8 cellular contexts compared by ENCODE assay signal in genomic region chr22:50209893-50210292, GRCh38. TPM values are rescaled to one million over a fixed set of nuclear protein-coding genes. Genes with fewer than 3 reads are reported as not detected.
A peak's percentile ranks its signal among the peaks of the same experiment; 100 is the strongest.
DNase-seq lines count a peak whose midpoint lies in the region; ATAC-seq lines count a peak whose summit lies in the region.

No MANE protein-coding gene starts in this region.

- H3K14ac ChIP-seq in mesenchymal stem cell (ENCODE audit: low read length in 2 of 2): no peak overlapping the region

- ATAC-seq in activated CD4-positive, alpha-beta T cell treated with anti-CD3 and anti-CD28 coated beads for 36 hours: peak; percentile 86
- ATAC-seq in stimulated activated naive B cell treated with anti-CD40 and anti-IgM and Interleukin-4, amounts not matched to agents 10 μg/mL and 1 μg/mL and 100 μg/mL, for 72 hours (replicated peaks): peak; percentile 80

- POLR2A ChIA-PET in activated CD4-positive, alpha-beta T cell treated with anti-CD3 and anti-CD28 coated beads for 36 hours (lab: Charles Lee): no interaction called here

- no peak overlapping the region for H3K9ac ChIP-seq in mesenchymal stem cell (ENCODE audit: low read length)

- CTCF ChIA-PET in activated CD4-positive, alpha-beta T cell treated with anti-CD3 and anti-CD28 coated beads for 36 hours (lab: Charles Lee): no interaction called here

- H3K9me3 Mint-ChIP-seq in activated CD4-positive, alpha-beta T cell treated with anti-CD3 and anti-CD28 coated beads for 36 hours (ENCODE audit: low read depth): no peaks in the 10 kb centered on the region
- H3K9me3 Mint-ChIP-seq in stimulated activated naive B cell treated with anti-CD40 and anti-IgM and Interleukin-4, amounts not matched to agents 10 μg/mL and 1 μg/mL and 100 μg/mL, for 72 hours: no peaks in the 10 kb centered on the region

- no peaks in the 10 kb centered on the region for H3K27me3 ChIP-seq in mesenchymal stem cell (ENCODE audit: control insufficient read depth in 1 of 2, insufficient read depth in 1 of 2, low read length in 2 of 2)

- no peak overlapping the region for H2BK120ac ChIP-seq in mesenchymal stem cell (ENCODE audit: low read depth, low read length)

- H3K27ac ChIP-seq in mesenchymal stem cell (ENCODE audit: low read length, poor library complexity, severe bottlenecking): no peak overlapping the region

- H3K27me3 Mint-ChIP-seq in activated CD4-positive, alpha-beta T cell treated with anti-CD3 and anti-CD28 coated beads for 36 hours: no peaks in the 10 kb centered on the region
- H3K27me3 Mint-ChIP-seq in stimulated activated naive B cell treated with anti-CD40 and anti-IgM and Interleukin-4, amounts not matched to agents 10 μg/mL and 1 μg/mL and 100 μg/mL, for 72 hours: no peaks in the 10 kb centered on the region

- H3K4me1 ChIP-seq in mesenchymal stem cell (ENCODE audit: control insufficient read depth, insufficient read depth, low read depth, low read length): peaks cover 11% of the 10 kb centered on the region

- no peaks in the 10 kb centered on the region for H3K9me3 ChIP-seq in mesenchymal stem cell (ENCODE audit: control insufficient read depth, low read length)

- H3K23ac ChIP-seq in mesenchymal stem cell (ENCODE audit: low read length in 2 of 2): no peak overlapping the region

- no peak overlapping the region for H3K4me3 Mint-ChIP-seq in activated CD4-positive, alpha-beta T cell treated with anti-CD3 and anti-CD28 coated beads for 36 hours
- H3K4me3 Mint-ChIP-seq in stimulated activated naive B cell treated with anti-CD40 and anti-IgM and Interleukin-4, amounts not matched to agents 10 μg/mL and 1 μg/mL and 100 μg/mL, for 72 hours: no peak overlapping the region

- no peak overlapping the region for H4K91ac ChIP-seq in mesenchymal stem cell (ENCODE audit: low read length)

- H3K27ac Mint-ChIP-seq in activated CD4-positive, alpha-beta T cell treated with anti-CD3 and anti-CD28 coated beads for 36 hours: no peak overlapping the region
- H3K27ac Mint-ChIP-seq in stimulated activated naive B cell treated with anti-CD40 and anti-IgM and Interleukin-4, amounts not matched to agents 10 μg/mL and 1 μg/mL and 100 μg/mL, for 72 hours: peak overlapping the region; percentile 90

- no peak overlapping the region for H2BK12ac ChIP-seq in mesenchymal stem cell (ENCODE audit: low read length in 2 of 2)

- peaks cover 5% of the 10 kb centered on the region for H3K4me1 Mint-ChIP-seq in activated CD4-positive, alpha-beta T cell treated with anti-CD3 and anti-CD28 coated beads for 36 hours
- peaks cover 32 to 51% of the 10 kb centered on the region in 2 donors for H3K4me1 Mint-ChIP-seq in stimulated activated naive B cell treated with anti-CD40 and anti-IgM and Interleukin-4, amounts not matched to agents 10 μg/mL and 1 μg/mL and 100 μg/mL, for 72 hours

- peaks cover 72 to 73% of the 10 kb centered on the region in 2 experiments for H3K36me3 ChIP-seq in mesenchymal stem cell (ENCODE audit: control insufficient read depth in 1 of 2, insufficient read depth in 2 of 2, low read depth in 1 of 2, low read length in 2 of 2)

- intact Hi-C loops in activated CD4-positive, alpha-beta T cell treated with anti-CD3 and anti-CD28 coated beads for 36 hours (cut with DNase I, micrococcal nuclease): loop anchor here (1.0 to 2.0 kb wide), 3 partner anchors 61 to 443 kb away; no protein-coding TSS in a partner anchor

- no peak overlapping the region for H2AFZ ChIP-seq in mesenchymal stem cell (ENCODE audit: low read depth, low read length)

- no peak overlapping the region for H3K4me2 ChIP-seq in mesenchymal stem cell (ENCODE audit: low read length, poor library complexity, severe bottlenecking)

- no peak overlapping the region for H3K18ac ChIP-seq in mesenchymal stem cell (ENCODE audit: low read depth in 1 of 2, low read length in 2 of 2)

- H3K4me3 ChIP-seq in mesenchymal stem cell (ENCODE audit: insufficient read depth in 1 of 2, low read depth in 1 of 2, low read length in 2 of 2): no peak overlapping the region

- 68% methylated on average over 20 of the region's 20 CpGs for WGBS in mesenchymal stem cell

- peaks cover 18% of the 10 kb centered on the region for H3K36me3 Mint-ChIP-seq in activated CD4-positive, alpha-beta T cell treated with anti-CD3 and anti-CD28 coated beads for 36 hours (ENCODE audit: low read depth)
- peaks cover 33 to 62% of the 10 kb centered on the region in 2 donors for H3K36me3 Mint-ChIP-seq in stimulated activated naive B cell treated with anti-CD40 and anti-IgM and Interleukin-4, amounts not matched to agents 10 μg/mL and 1 μg/mL and 100 μg/mL, for 72 hours

- H2AK5ac ChIP-seq in mesenchymal stem cell (ENCODE audit: low read length, severe bottlenecking): no peak overlapping the region

- H3K79me1 ChIP-seq in mesenchymal stem cell (replicated peaks; ENCODE audit: low read length, poor library complexity, severe bottlenecking): peaks cover 33% of the 10 kb centered on the region

- DNase-seq in DMS79 treated with DMSO at 0.1 percent for 48 hours (lab: John Stamatoyannopoulos, UW) (peak; percentile 7), DMS79 (lab: John Stamatoyannopoulos, UW) (no peak), M059J (ENCODE audit: low read depth) (peak; percentile 48), dermis blood vessel endothelial cell (peak; percentile 79), mesenchymal stem cell (peak; percentile 67), NCI-H128 (lab: John Stamatoyannopoulos, UW; ENCODE audit: unreplicated experiment) (no peak)
- peak; percentile 85 for DNase-seq in activated CD4-positive, alpha-beta T cell treated with anti-CD3 and anti-CD28 coated beads for 36 hours
- no peak for DNase-seq in stimulated activated naive B cell treated with anti-CD40 and anti-IgM and Interleukin-4, amounts not matched to agents 10 μg/mL and 1 μg/mL and 100 μg/mL, for 72 hours

- no peak overlapping the region for H3K4ac ChIP-seq in mesenchymal stem cell (ENCODE audit: low read depth in 1 of 2, low read length in 2 of 2)

- no peak overlapping the region for H2BK5ac ChIP-seq in mesenchymal stem cell (ENCODE audit: low read depth, low read length, poor library complexity, severe bottlenecking)

- H4K8ac ChIP-seq in mesenchymal stem cell (ENCODE audit: low read length): no peak overlapping the region

- H2BK15ac ChIP-seq in mesenchymal stem cell (ENCODE audit: low read depth, poor library complexity, severe bottlenecking): no peak overlapping the region

RNA-seq across cellular contexts. Expression of gene SELENOO, which starts 9.1 kb away (rescaled TPM):
- total RNA-seq in M059J (2014; rRNA removed; shearing (Covaris generic)): 12.0 and 21.4 TPM in 2 replicates
- total RNA-seq in activated CD4-positive, alpha-beta T cell treated with anti-CD3 and anti-CD28 coated beads for 36 hours: 10 to 100 TPM; 14.4 to 18.3 TPM
- 32.8 and 47.0 TPM in 2 replicates for total RNA-seq in dermis blood vessel endothelial cell
- 13.6 TPM for polyA plus RNA-seq in mesenchymal stem cell (2013, experiment 1 of 2)
- polyA plus RNA-seq in mesenchymal stem cell (2013, experiment 2 of 2): 12.6 TPM

RNA-seq across cellular contexts. Expression of gene TRABD, which starts 24.2 kb away (rescaled TPM):
- 9.7 and 15.1 TPM in 2 replicates for total RNA-seq in M059J (2014; rRNA removed; shearing (Covaris generic))
- 10 to 100 TPM; 60.7 to 74.5 TPM for total RNA-seq in activated CD4-positive, alpha-beta T cell treated with anti-CD3 and anti-CD28 coated beads for 36 hours
- 25.2 and 39.4 TPM in 2 replicates for total RNA-seq in dermis blood vessel endothelial cell
- polyA plus RNA-seq in mesenchymal stem cell (2013, experiment 1 of 2): 28.4 TPM
- polyA plus RNA-seq in mesenchymal stem cell (2013, experiment 2 of 2): 27.7 TPM

RNA-seq across cellular contexts. Expression of gene TUBGCP6, which starts 34.9 kb away (rescaled TPM):
- 1.7 and 12.5 TPM in 2 replicates for total RNA-seq in M059J (2014; rRNA removed; shearing (Covaris generic))
- 10 to 100 TPM; 42.2 to 49.2 TPM for total RNA-seq in activated CD4-positive, alpha-beta T cell treated with anti-CD3 and anti-CD28 coated beads for 36 hours
- total RNA-seq in dermis blood vessel endothelial cell: 28.5 and 38.1 TPM in 2 replicates
- 10.1 TPM for polyA plus RNA-seq in mesenchymal stem cell (2013, experiment 1 of 2)
- 9.1 TPM for polyA plus RNA-seq in mesenchymal stem cell (2013, experiment 2 of 2)

RNA-seq across cellular contexts. Expression of gene PANX2, which starts 39.4 kb away (rescaled TPM):
- 0.54 and 3.3 TPM in 2 replicates for total RNA-seq in M059J (2014; rRNA removed; shearing (Covaris generic))
- total RNA-seq in activated CD4-positive, alpha-beta T cell treated with anti-CD3 and anti-CD28 coated beads for 36 hours: 1 to 10 TPM; 2.2 to 2.7 TPM
- 0.34 and 0.60 TPM in 2 replicates for total RNA-seq in dermis blood vessel endothelial cell
- 1.5 TPM for polyA plus RNA-seq in mesenchymal stem cell (2013, experiment 1 of 2)
- polyA plus RNA-seq in mesenchymal stem cell (2013, experiment 2 of 2): 1.5 TPM

RNA-seq across cellular contexts. Expression of gene HDAC10, which starts 41.2 kb away (rescaled TPM):
- 5.4 and 12.3 TPM in 2 replicates for total RNA-seq in M059J (2014; rRNA removed; shearing (Covaris generic))
- 10 to 100 TPM; 33.5 to 41.5 TPM for total RNA-seq in activated CD4-positive, alpha-beta T cell treated with anti-CD3 and anti-CD28 coated beads for 36 hours
- total RNA-seq in dermis blood vessel endothelial cell: 35.2 and 39.5 TPM in 2 replicates
- polyA plus RNA-seq in mesenchymal stem cell (2013, experiment 1 of 2): 21.1 TPM
- polyA plus RNA-seq in mesenchymal stem cell (2013, experiment 2 of 2): 19.2 TPM

Comparison
In these comparisons a context has a peak if more than half of its experiments do, and no peak if none do; other contexts are left out.
1. DNase-seq: peak in DMS79 treated with DMSO at 0.1 percent for 48 hours (single experiment), M059J (single experiment), activated CD4-positive, alpha-beta T cell treated with anti-CD3 and anti-CD28 coated beads for 36 hours (single experiment), dermis blood vessel endothelial cell (single experiment) and mesenchymal stem cell (single experiment); none in DMS79 (single experiment), stimulated activated naive B cell treated with anti-CD40 and anti-IgM and Interleukin-4, amounts not matched to agents 10 μg/mL and 1 μg/mL and 100 μg/mL, for 72 hours (single experiment) and NCI-H128 (single experiment).